In genomic region chr16:50155925-50156324, GRCh38 we compare ENCODE assay signal across 8 cellular contexts. TPM values are rescaled to one million over a fixed set of nuclear protein-coding genes. Genes with fewer than 3 reads are reported as not detected.
DNase-seq lines count a peak whose midpoint lies in the region; ATAC-seq and TF ChIP-seq lines count a peak whose summit lies in the region.

No MANE protein-coding gene starts in this region.

- no peaks in the 10 kb centered on the region for H3K9me3 Mint-ChIP-seq in activated naive CD4-positive, alpha-beta T cell treated with anti-CD3 and anti-CD28 coated beads for 36 hours
- H3K9me3 Mint-ChIP-seq in activated naive CD4-positive, alpha-beta T cell treated with anti-CD3 and anti-CD28 coated beads, Interleukin-2, amount 50 U/mL, for 72 hours = no peaks in the 10 kb centered on the region
- no peaks in the 10 kb centered on the region for H3K9me3 Mint-ChIP-seq in activated T-helper 1 cell treated with anti-CD3 and anti-CD28 coated beads, Interleukin-12 subunit alpha, Interleukin-12 subunit beta, Interleukin-2, Interleukin-4 antibody, amounts not matched to agents 30 ng/mL and 10 ng/mL and 1 ng/mL, durations not matched to agents 14 hours and 24 hours and 36 hours
- H3K9me3 Mint-ChIP-seq in type B pancreatic cell = no peaks in the 10 kb centered on the region

- no peaks in the 10 kb centered on the region for H3K27me3 ChIP-seq in liver (ENCODE audit: control insufficient read depth in 4 of 4, insufficient read depth in 4 of 4, low read length in 3 of 4)

- H3K4me3 Mint-ChIP-seq in activated naive CD4-positive, alpha-beta T cell treated with anti-CD3 and anti-CD28 coated beads for 36 hours = peak overlapping the region; percentile 80
- H3K4me3 Mint-ChIP-seq in activated T-helper 1 cell treated with anti-CD3 and anti-CD28 coated beads, Interleukin-12 subunit alpha, Interleukin-12 subunit beta, Interleukin-2, Interleukin-4 antibody, amounts not matched to agents 30 ng/mL and 10 ng/mL and 1 ng/mL, durations not matched to agents 14 hours and 24 hours and 36 hours = peak overlapping the region; percentile 79
- H3K4me3 Mint-ChIP-seq in type B pancreatic cell = peak overlapping the region; percentile 83

- WGBS in liver = 51% methylated on average over 1 of the region's 1 CpG

- peaks cover 62% of the 10 kb centered on the region for H3K4me1 Mint-ChIP-seq in activated naive CD4-positive, alpha-beta T cell treated with anti-CD3 and anti-CD28 coated beads for 36 hours (ENCODE audit: low read depth)
- peaks cover 62% of the 10 kb centered on the region for H3K4me1 Mint-ChIP-seq in activated T-helper 1 cell treated with anti-CD3 and anti-CD28 coated beads, Interleukin-12 subunit alpha, Interleukin-12 subunit beta, Interleukin-2, Interleukin-4 antibody, amounts not matched to agents 30 ng/mL and 10 ng/mL and 1 ng/mL, durations not matched to agents 14 hours and 24 hours and 36 hours (ENCODE audit: low read depth)
- H3K4me1 Mint-ChIP-seq in type B pancreatic cell (ENCODE audit: unreplicated experiment) = peaks cover 35% of the 10 kb centered on the region

- peak overlapping the region in 1 of 2 donors; percentile 23 for H3K9ac ChIP-seq in liver (ENCODE audit: low read depth in 1 of 2, low read length in 2 of 2)

- peak overlapping the region; percentile 79 to 93 for H3K27ac ChIP-seq in liver (ENCODE audit: low read depth in 1 of 2, low read length in 2 of 2)

- CTCF ChIA-PET in activated naive CD4-positive, alpha-beta T cell treated with anti-CD3 and anti-CD28 coated beads for 36 hours (lab: Charles Lee) = interaction anchor here (0.6 to 1.8 kb wide), 6 partner anchors 24 to 553 kb away, joined by 3 to 8 read pairs (median 4); no protein-coding TSS in a partner anchor

- no peaks in the 10 kb centered on the region for H3K9me3 ChIP-seq in liver (ENCODE audit: control insufficient read depth in 4 of 4, low read length in 3 of 4)

- intact Hi-C loops in activated naive CD4-positive, alpha-beta T cell treated with anti-CD3 and anti-CD28 coated beads for 36 hours (cut with micrococcal nuclease) = loop anchor here (1.0 to 5.0 kb wide), 6 partner anchors 11 to 611 kb away; partner anchors contain the start of gene ADCY7
- intact Hi-C loops in activated T-helper 1 cell treated with anti-CD3 and anti-CD28 coated beads, Interleukin-12 subunit alpha, Interleukin-12 subunit beta, Interleukin-2, Interleukin-4 antibody, amounts not matched to agents 30 ng/mL and 10 ng/mL and 1 ng/mL, durations not matched to agents 14 hours and 24 hours and 36 hours (cut with micrococcal nuclease) = loop anchor here (1.0 to 5.0 kb wide), 4 partner anchors 58 to 525 kb away; partner anchors contain the start of genes CNEP1R1 and SNX20
- intact Hi-C loops in left colon (cut with DNase I, micrococcal nuclease) = loop anchor here in 1 of 2 donors (5.0 kb wide), 1 partner anchor 51 kb away; no protein-coding TSS in a partner anchor

- DNase-seq in activated naive CD4-positive, alpha-beta T cell treated with anti-CD3 and anti-CD28 coated beads for 36 hours = no peak
- no peak for DNase-seq in activated naive CD4-positive, alpha-beta T cell treated with anti-CD3 and anti-CD28 coated beads, Interleukin-2, amount 50 U/mL, for 72 hours (ENCODE audit: low spot score in 2 of 2)
- DNase-seq in activated T-helper 1 cell treated with anti-CD3 and anti-CD28 coated beads, Interleukin-12 subunit alpha, Interleukin-12 subunit beta, Interleukin-2, Interleukin-4 antibody, amounts not matched to agents 30 ng/mL and 10 ng/mL and 1 ng/mL, durations not matched to agents 14 hours and 24 hours and 36 hours (ENCODE audit: low spot score) = no peak
- DNase-seq in type B pancreatic cell (ENCODE audit: extremely low spot score, unreplicated experiment) = no peak
- DNase-seq in left colon = no peak

- H3K27ac Mint-ChIP-seq in activated naive CD4-positive, alpha-beta T cell treated with anti-CD3 and anti-CD28 coated beads for 36 hours = no peak overlapping the region
- peak overlapping the region in 1 of 2 donors; percentile 87 for H3K27ac Mint-ChIP-seq in activated naive CD4-positive, alpha-beta T cell treated with anti-CD3 and anti-CD28 coated beads, Interleukin-2, amount 50 U/mL, for 72 hours
- no peak overlapping the region for H3K27ac Mint-ChIP-seq in activated T-helper 1 cell treated with anti-CD3 and anti-CD28 coated beads, Interleukin-12 subunit alpha, Interleukin-12 subunit beta, Interleukin-2, Interleukin-4 antibody, amounts not matched to agents 30 ng/mL and 10 ng/mL and 1 ng/mL, durations not matched to agents 14 hours and 24 hours and 36 hours
- H3K27ac Mint-ChIP-seq in type B pancreatic cell = peak overlapping the region; percentile 53

- no peak for TF ChIP-seq RAD21 in liver (IDR thresholded peaks at IDR 0.05)

- ATAC-seq in activated naive CD4-positive, alpha-beta T cell treated with anti-CD3 and anti-CD28 coated beads, Interleukin-2, amount 50 U/mL, for 72 hours = no peak
- ATAC-seq in HG02973 (IDR thresholded peaks at IDR 0.05; ENCODE audit: unreplicated experiment) (no peak), left colon (no peak), HG03039 (IDR thresholded peaks at IDR 0.05; ENCODE audit: unreplicated experiment) (no peak)

- no peak for TF ChIP-seq CTCF in liver (IDR thresholded peaks at IDR 0.05; ENCODE audit: low read depth, low read length, missing input control)
- TF ChIP-seq CTCF in type B pancreatic cell (conservative IDR thresholded peaks at IDR 0.05) = no peak

- H3K27me3 Mint-ChIP-seq in activated naive CD4-positive, alpha-beta T cell treated with anti-CD3 and anti-CD28 coated beads for 36 hours (ENCODE audit: low read depth) = no peaks in the 10 kb centered on the region
- no peaks in the 10 kb centered on the region for H3K27me3 Mint-ChIP-seq in activated T-helper 1 cell treated with anti-CD3 and anti-CD28 coated beads, Interleukin-12 subunit alpha, Interleukin-12 subunit beta, Interleukin-2, Interleukin-4 antibody, amounts not matched to agents 30 ng/mL and 10 ng/mL and 1 ng/mL, durations not matched to agents 14 hours and 24 hours and 36 hours (ENCODE audit: insufficient read depth)
- no peaks in the 10 kb centered on the region for H3K27me3 Mint-ChIP-seq in type B pancreatic cell

- H3K4me3 ChIP-seq in liver (ENCODE audit: low read depth in 1 of 3, low read length in 3 of 3) = peak overlapping the region in 1 of 3 donors; percentile 97

- H3K36me3 ChIP-seq in liver (ENCODE audit: control insufficient read depth in 4 of 4, insufficient read depth in 3 of 4, low read depth in 1 of 4, low read length in 3 of 4) = no peaks in the 10 kb centered on the region

- peaks cover 4 to 41% (median 15%) of the 10 kb centered on the region in 4 donors for H3K4me1 ChIP-seq in liver (ENCODE audit: control insufficient read depth in 4 of 4, insufficient read depth in 4 of 4, low read length in 3 of 4)

- H3K36me3 Mint-ChIP-seq in activated naive CD4-positive, alpha-beta T cell treated with anti-CD3 and anti-CD28 coated beads for 36 hours (ENCODE audit: low read depth) = peaks cover 16% of the 10 kb centered on the region
- H3K36me3 Mint-ChIP-seq in activated naive CD4-positive, alpha-beta T cell treated with anti-CD3 and anti-CD28 coated beads, Interleukin-2, amount 50 U/mL, for 72 hours = peaks cover 9 to 23% of the 10 kb centered on the region in 2 donors
- peaks cover 20% of the 10 kb centered on the region for H3K36me3 Mint-ChIP-seq in activated T-helper 1 cell treated with anti-CD3 and anti-CD28 coated beads, Interleukin-12 subunit alpha, Interleukin-12 subunit beta, Interleukin-2, Interleukin-4 antibody, amounts not matched to agents 30 ng/mL and 10 ng/mL and 1 ng/mL, durations not matched to agents 14 hours and 24 hours and 36 hours (ENCODE audit: low read depth)
- H3K36me3 Mint-ChIP-seq in type B pancreatic cell = peaks cover 14% of the 10 kb centered on the region

TF ChIP-seq in liver, 16 proteins besides CTCF, POLR2A, EP300 and RAD21 (continues in another document):
- TF ChIP-seq SP1 (IDR thresholded peaks at IDR 0.05) (no peak), REST (IDR thresholded peaks at IDR 0.05) (no peak), NR2F2 (IDR thresholded peaks at IDR 0.05) (no peak), RXRA (IDR thresholded peaks at IDR 0.05) (no peak), HNF4G (IDR thresholded peaks at IDR 0.05) (no peak)
- TF ChIP-seq, protein P1, sequence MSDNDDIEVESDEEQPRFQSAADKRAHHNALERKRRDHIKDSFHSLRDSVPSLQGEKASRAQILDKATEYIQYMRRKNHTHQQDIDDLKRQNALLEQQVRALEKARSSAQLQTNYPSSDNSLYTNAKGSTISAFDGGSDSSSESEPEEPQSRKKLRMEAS (IDR thresholded peaks at IDR 0.05) = no peak

RNA-seq across cellular contexts. Expression of gene TENT4B, which starts 2.8 kb away (rescaled TPM):
- 10 to 100 TPM; 17.9 to 18.4 TPM for total RNA-seq in activated naive CD4-positive, alpha-beta T cell treated with anti-CD3 and anti-CD28 coated beads for 36 hours
- 10 to 100 TPM; 25.7 to 27.9 TPM for total RNA-seq in activated naive CD4-positive, alpha-beta T cell treated with anti-CD3 and anti-CD28 coated beads, Interleukin-2, amount 50 U/mL, for 72 hours
- total RNA-seq in activated T-helper 1 cell treated with anti-CD3 and anti-CD28 coated beads, Interleukin-12 subunit alpha, Interleukin-12 subunit beta, Interleukin-2, Interleukin-4 antibody, amounts not matched to agents 30 ng/mL and 10 ng/mL and 1 ng/mL, durations not matched to agents 14 hours and 24 hours and 36 hours = 19.8 and 20.0 TPM in 2 replicates
- total RNA-seq in liver (10 to 100 TPM in 1 of 2 donors, 1 to 10 TPM in 1; 7.5 to 10.8 TPM), type B pancreatic cell (ENCODE audit: low replicate concordance) (13.1 and 14.1 TPM in 2 replicates), left colon (10 to 100 TPM; 10.6 to 13.3 TPM)
- polyA plus RNA-seq in liver = 1 to 10 TPM; 4.2 to 8.3 TPM
